ENCODE assay signal across 7 cellular contexts in the genomic region with DNA sequence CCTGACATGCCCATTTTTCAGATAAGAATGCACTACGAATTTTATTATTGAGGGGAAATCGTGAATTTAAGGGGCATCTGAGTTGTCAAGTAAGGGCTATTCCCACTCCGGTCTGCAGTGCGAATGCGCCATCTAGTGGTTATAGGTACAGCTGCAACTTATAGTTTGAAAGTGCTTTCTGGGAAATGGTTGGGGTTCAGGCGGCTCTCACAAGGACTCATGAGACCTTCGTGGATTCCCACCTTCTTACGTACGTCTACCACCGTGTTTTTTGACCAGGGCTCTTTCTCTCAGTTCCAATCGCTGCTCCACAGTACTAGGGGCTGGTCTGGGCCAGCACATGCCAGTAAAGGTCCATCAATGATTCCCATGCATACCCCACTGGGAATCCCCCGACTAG. TPM values are rescaled to one million over a fixed set of nuclear protein-coding genes. Genes with fewer than 3 reads are reported as not detected.
DNase-seq lines count a peak whose midpoint lies in the region; ATAC-seq lines count a peak whose summit lies in the region.

No MANE protein-coding gene starts in this region.

- H3K27me3 Mint-ChIP-seq in immature natural killer cell (ENCODE audit: low read depth in 3 of 3), result peaks cover 0 to 3% (median 0%) of the 10 kb centered on the region in 3 donors
- H3K27me3 Mint-ChIP-seq in stimulated activated naive B cell treated with anti-CD40 and anti-IgM and Interleukin-4, amounts not matched to agents 10 μg/mL and 1 μg/mL and 100 μg/mL, for 72 hours, result peaks cover 0 to 5% of the 10 kb centered on the region in 2 donors

- H3K36me3 Mint-ChIP-seq in immature natural killer cell, result peaks cover 0 to 14% (median 4%) of the 10 kb centered on the region in 3 donors
- H3K36me3 Mint-ChIP-seq in stimulated activated naive B cell treated with anti-CD40 and anti-IgM and Interleukin-4, amounts not matched to agents 10 μg/mL and 1 μg/mL and 100 μg/mL, for 72 hours, result peaks cover 10 to 18% of the 10 kb centered on the region in 2 donors

- no peaks in the 10 kb centered on the region for H3K9me3 ChIP-seq in SJCRH30 (replicated peaks)

- H3K4me1 ChIP-seq in SJCRH30, result no peaks in the 10 kb centered on the region

- H3K27me3 ChIP-seq in SJCRH30, result no peaks in the 10 kb centered on the region

- no peak overlapping the region for H3K4me3 Mint-ChIP-seq in immature natural killer cell
- no peak overlapping the region for H3K4me3 Mint-ChIP-seq in stimulated activated naive B cell treated with anti-CD40 and anti-IgM and Interleukin-4, amounts not matched to agents 10 μg/mL and 1 μg/mL and 100 μg/mL, for 72 hours

- H3K36me3 ChIP-seq in SJCRH30, result peaks cover 13% of the 10 kb centered on the region

- no peak overlapping the region for H3K27ac ChIP-seq in SJCRH30

- H3K4me1 Mint-ChIP-seq in immature natural killer cell, result peaks cover 4 to 11% of the 10 kb centered on the region in 2 donors
- H3K4me1 Mint-ChIP-seq in stimulated activated naive B cell treated with anti-CD40 and anti-IgM and Interleukin-4, amounts not matched to agents 10 μg/mL and 1 μg/mL and 100 μg/mL, for 72 hours, result peaks cover 9 to 22% of the 10 kb centered on the region in 2 donors

- H3K27ac Mint-ChIP-seq in immature natural killer cell, result peak overlapping the region in 3 of 6 donors; percentile 15 to 51 (median 32)
- peak overlapping the region; percentile 67 for H3K27ac Mint-ChIP-seq in stimulated activated naive B cell treated with anti-CD40 and anti-IgM and Interleukin-4, amounts not matched to agents 10 μg/mL and 1 μg/mL and 100 μg/mL, for 72 hours

- H3K9me3 Mint-ChIP-seq in immature natural killer cell, result no peaks in the 10 kb centered on the region
- no peaks in the 10 kb centered on the region for H3K9me3 Mint-ChIP-seq in stimulated activated naive B cell treated with anti-CD40 and anti-IgM and Interleukin-4, amounts not matched to agents 10 μg/mL and 1 μg/mL and 100 μg/mL, for 72 hours

- DNase-seq in GDM1 (lab: John Stamatoyannopoulos, UW), result peak; percentile 27
- DNase-seq in LHCN-M2 (ENCODE audit: low read depth), result peak; percentile 39
- peak; percentile 35 to 85 for DNase-seq in SJCRH30
- DNase-seq in astrocyte of the hippocampus (ENCODE audit: low read depth, low spot score), result peak; percentile 62
- peak; percentile 53 to 64 (median 55) for DNase-seq in immature natural killer cell
- peak; percentile 32 for DNase-seq in stimulated activated naive B cell treated with anti-CD40 and anti-IgM and Interleukin-4, amounts not matched to agents 10 μg/mL and 1 μg/mL and 100 μg/mL, for 72 hours

- no peak overlapping the region for H3K4me3 ChIP-seq in SJCRH30

- ATAC-seq in GM21515 (IDR thresholded peaks at IDR 0.05; ENCODE audit: unreplicated experiment), result peak; percentile 65
- ATAC-seq in stimulated activated naive B cell treated with anti-CD40 and anti-IgM and Interleukin-4, amounts not matched to agents 10 μg/mL and 1 μg/mL and 100 μg/mL, for 72 hours (replicated peaks), result peak; percentile 79 to 86

RNA-seq across cellular contexts. Expression of a gene that starts 12.3 kb away (rescaled TPM):
- 21.9 and 27.7 TPM in 2 replicates for total RNA-seq in LHCN-M2 (2014; rRNA removed)
- 15.4 TPM for polyA plus RNA-seq in LHCN-M2 (2012)
- 37.9 and 41.8 TPM in 2 replicates for total RNA-seq in SJCRH30 (2014; rRNA removed; shearing (Covaris generic))
- polyA plus RNA-seq in immature natural killer cell, result 10 to 100 TPM; 40.5 to 47.8 (median 41.0) TPM
